1 cellular context compared by ENCODE assay signal in the genomic region with DNA sequence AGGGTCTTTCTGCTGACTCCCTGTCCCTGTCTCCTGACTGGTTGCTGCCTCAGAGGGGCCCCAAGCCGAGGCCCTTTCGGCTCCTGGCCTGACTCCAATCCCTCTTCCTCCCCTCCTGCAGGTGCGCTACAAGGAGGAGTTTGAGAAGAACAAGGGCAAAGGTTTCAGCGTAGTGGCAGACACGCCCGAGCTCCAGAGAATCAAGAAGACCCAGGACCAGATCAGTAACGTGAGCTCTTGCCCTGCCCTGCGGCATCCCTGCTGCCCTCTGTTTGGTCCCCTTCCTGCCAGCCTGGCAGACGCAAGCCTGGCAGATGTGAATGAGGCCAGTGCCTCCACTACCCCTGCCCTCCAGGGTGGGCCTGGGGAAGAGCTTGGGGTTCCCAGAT.
TF ChIP-seq lines count a peak whose summit lies in the region.

No MANE protein-coding gene starts in this region.

TF ChIP-seq in SK-N-SH, 30 proteins besides CTCF, POLR2A, EP300 and RAD21 (continued from another document):
- TF ChIP-seq, protein P1, sequence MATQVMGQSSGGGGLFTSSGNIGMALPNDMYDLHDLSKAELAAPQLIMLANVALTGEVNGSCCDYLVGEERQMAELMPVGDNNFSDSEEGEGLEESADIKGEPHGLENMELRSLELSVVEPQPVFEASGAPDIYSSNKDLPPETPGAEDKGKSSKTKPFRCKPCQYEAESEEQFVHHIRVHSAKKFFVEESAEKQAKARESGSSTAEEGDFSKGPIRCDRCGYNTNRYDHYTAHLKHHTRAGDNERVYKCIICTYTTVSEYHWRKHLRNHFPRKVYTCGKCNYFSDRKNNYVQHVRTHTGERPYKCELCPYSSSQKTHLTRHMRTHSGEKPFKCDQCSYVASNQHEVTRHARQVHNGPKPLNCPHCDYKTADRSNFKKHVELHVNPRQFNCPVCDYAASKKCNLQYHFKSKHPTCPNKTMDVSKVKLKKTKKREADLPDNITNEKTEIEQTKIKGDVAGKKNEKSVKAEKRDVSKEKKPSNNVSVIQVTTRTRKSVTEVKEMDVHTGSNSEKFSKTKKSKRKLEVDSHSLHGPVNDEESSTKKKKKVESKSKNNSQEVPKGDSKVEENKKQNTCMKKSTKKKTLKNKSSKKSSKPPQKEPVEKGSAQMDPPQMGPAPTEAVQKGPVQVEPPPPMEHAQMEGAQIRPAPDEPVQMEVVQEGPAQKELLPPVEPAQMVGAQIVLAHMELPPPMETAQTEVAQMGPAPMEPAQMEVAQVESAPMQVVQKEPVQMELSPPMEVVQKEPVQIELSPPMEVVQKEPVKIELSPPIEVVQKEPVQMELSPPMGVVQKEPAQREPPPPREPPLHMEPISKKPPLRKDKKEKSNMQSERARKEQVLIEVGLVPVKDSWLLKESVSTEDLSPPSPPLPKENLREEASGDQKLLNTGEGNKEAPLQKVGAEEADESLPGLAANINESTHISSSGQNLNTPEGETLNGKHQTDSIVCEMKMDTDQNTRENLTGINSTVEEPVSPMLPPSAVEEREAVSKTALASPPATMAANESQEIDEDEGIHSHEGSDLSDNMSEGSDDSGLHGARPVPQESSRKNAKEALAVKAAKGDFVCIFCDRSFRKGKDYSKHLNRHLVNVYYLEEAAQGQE (IDR thresholded peaks at IDR 0.05; ENCODE audit: low read depth, low read length), result no peak
TF ChIP-seq in SK-N-SH: peak in this region for 0.
